Comparison of ENCODE assay signal across 1 cellular context in the genomic region with DNA sequence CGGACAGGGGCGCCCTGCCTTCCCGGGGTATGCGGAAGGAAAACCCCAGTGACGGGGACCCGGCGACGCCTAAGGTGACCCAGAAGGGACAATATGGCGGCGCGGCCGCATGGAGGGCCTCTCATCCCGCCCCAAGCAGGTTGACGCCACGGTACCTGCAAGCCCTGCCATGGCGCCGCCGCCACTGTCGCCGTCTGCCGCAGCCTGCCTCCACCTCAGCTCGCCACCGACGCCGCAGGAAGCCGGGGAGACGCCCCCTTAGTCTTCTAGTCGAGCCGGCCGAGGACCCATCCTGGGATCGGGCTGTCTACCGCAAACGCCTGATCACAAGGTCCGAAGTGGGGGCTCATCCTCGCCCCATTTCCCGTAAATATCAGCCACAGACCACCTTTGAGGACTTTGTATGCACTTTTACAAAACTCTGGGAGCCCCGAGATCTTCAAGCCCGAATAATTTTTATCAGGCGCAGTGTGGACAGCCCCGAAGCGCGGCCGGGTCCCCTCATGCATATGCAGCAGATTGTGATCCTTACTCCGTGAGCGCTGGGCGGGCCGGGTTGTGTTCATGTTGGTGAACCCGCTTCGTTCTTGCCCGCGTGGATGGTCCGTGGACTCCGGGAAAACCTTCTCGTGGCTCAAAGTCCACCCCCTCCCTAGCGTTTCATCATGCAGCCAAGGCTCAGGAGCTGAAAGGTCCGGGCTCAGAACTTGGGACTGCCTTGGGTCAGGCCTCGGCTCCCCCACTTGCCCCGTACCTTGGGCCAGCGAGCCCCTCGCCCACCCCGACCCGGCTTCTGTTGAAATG.
TF ChIP-seq lines count a peak whose summit lies in the region.

A gene with protein sequence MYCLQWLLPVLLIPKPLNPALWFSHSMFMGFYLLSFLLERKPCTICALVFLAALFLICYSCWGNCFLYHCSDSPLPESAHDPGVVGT (minus strand): TSS at position 239 of the 804 bp plus-strand sequence. CDS start 8,702 bp downstream, outside the sequence.

TF ChIP-seq in HepG2, 621 proteins besides CTCF, POLR2A, EP300 and RAD21 (continued from another document and continues in another):
- TF ChIP-seq KIAA2018 (CRISPR knock-in tag; IDR thresholded peaks at IDR 0.05; ENCODE audit: borderline replicate concordance): 0 out of 2 replicates have a peak, but pooled peaks have one; percentile 83
- TF ChIP-seq JUN (CRISPR knock-in tag; IDR thresholded peaks at IDR 0.05): no peak; the same call in 1 of the 2 replicates
- TF ChIP-seq PITX1 (CRISPR knock-in tag; IDR thresholded peaks at IDR 0.05): 0 out of 2 replicates have a peak, but pooled peaks have one; percentile 74
- TF ChIP-seq CBX2 (IDR thresholded peaks at IDR 0.05; ENCODE audit: low read depth, low read length): no peak
- TF ChIP-seq CBX2 (CRISPR knock-in tag; IDR thresholded peaks at IDR 0.05; ENCODE audit: low read depth): peak; percentile 24; the same call in 1 of the 2 replicates
- TF ChIP-seq RXRB (CRISPR knock-in tag; IDR thresholded peaks at IDR 0.05; ENCODE audit: borderline replicate concordance): peak; percentile 57
- TF ChIP-seq RBFOX2 (IDR thresholded peaks at IDR 0.05; ENCODE audit: low read depth, low read length): peak; percentile 98
- TF ChIP-seq HIC2 (CRISPR knock-in tag; IDR thresholded peaks at IDR 0.05; ENCODE audit: low read depth): peak; percentile 51; the same call in 1 of the 2 replicates
- no peak for TF ChIP-seq PLRG1 (conservative IDR thresholded peaks at IDR 0.05)
- TF ChIP-seq, protein P1, sequence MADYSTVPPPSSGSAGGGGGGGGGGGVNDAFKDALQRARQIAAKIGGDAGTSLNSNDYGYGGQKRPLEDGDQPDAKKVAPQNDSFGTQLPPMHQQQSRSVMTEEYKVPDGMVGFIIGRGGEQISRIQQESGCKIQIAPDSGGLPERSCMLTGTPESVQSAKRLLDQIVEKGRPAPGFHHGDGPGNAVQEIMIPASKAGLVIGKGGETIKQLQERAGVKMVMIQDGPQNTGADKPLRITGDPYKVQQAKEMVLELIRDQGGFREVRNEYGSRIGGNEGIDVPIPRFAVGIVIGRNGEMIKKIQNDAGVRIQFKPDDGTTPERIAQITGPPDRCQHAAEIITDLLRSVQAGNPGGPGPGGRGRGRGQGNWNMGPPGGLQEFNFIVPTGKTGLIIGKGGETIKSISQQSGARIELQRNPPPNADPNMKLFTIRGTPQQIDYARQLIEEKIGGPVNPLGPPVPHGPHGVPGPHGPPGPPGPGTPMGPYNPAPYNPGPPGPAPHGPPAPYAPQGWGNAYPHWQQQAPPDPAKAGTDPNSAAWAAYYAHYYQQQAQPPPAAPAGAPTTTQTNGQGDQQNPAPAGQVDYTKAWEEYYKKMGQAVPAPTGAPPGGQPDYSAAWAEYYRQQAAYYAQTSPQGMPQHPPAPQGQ (CRISPR knock-in tag; IDR thresholded peaks at IDR 0.05; ENCODE audit: borderline replicate concordance): no peak
- TF ChIP-seq NFKB2 (CRISPR knock-in tag; IDR thresholded peaks at IDR 0.05; ENCODE audit: borderline replicate concordance): peak; percentile 92
- peak; percentile 50; the same call in 1 of the 2 replicates for TF ChIP-seq ZNF563 (CRISPR knock-in tag; IDR thresholded peaks at IDR 0.05)
- TF ChIP-seq FOXA1 (IDR thresholded peaks at IDR 0.05): no peak
- peak; percentile 39 for TF ChIP-seq FOXA1 (CRISPR knock-in tag; IDR thresholded peaks at IDR 0.05)
- peak; percentile 97 for TF ChIP-seq DRAP1 (CRISPR knock-in tag; IDR thresholded peaks at IDR 0.05)
- TF ChIP-seq NFIC (IDR thresholded peaks at IDR 0.05; ENCODE audit: low read length): peak; percentile 80; the same call in 1 of the 2 replicates
- peak; percentile 57; the same call in 1 of the 2 replicates for TF ChIP-seq BRF2 (CRISPR knock-in tag; IDR thresholded peaks at IDR 0.05)
- TF ChIP-seq ZNF7 (CRISPR knock-in tag; IDR thresholded peaks at IDR 0.05): peak; percentile 47; the same call in 1 of the 2 replicates
- TF ChIP-seq TBP (CRISPR knock-in tag; IDR thresholded peaks at IDR 0.05): no peak
- no peak for TF ChIP-seq ZMAT5 (CRISPR knock-in tag; IDR thresholded peaks at IDR 0.05; ENCODE audit: borderline replicate concordance, low read depth)
- peak; percentile 79 for TF ChIP-seq ZMYM3 (CRISPR knock-in tag; IDR thresholded peaks at IDR 0.05)
- peak; percentile 85; the same call in 1 of the 2 replicates for TF ChIP-seq FIP1L1 (IDR thresholded peaks at IDR 0.05; ENCODE audit: borderline replicate concordance, insufficient read depth, low read depth, low read length)
- no peak for TF ChIP-seq ZNF496 (CRISPR knock-in tag; IDR thresholded peaks at IDR 0.05; ENCODE audit: insufficient replicate concordance)
- peak; percentile 90 for TF ChIP-seq MEF2D (CRISPR knock-in tag; IDR thresholded peaks at IDR 0.05)
- TF ChIP-seq ZNF317 (CRISPR knock-in tag; IDR thresholded peaks at IDR 0.05): peak; percentile 82
- TF ChIP-seq RELA (CRISPR knock-in tag; IDR thresholded peaks at IDR 0.05): peak; percentile 19; the same call in 1 of the 2 replicates
- TF ChIP-seq ZNF33B (CRISPR knock-in tag; IDR thresholded peaks at IDR 0.05): no peak
- TF ChIP-seq, protein P2, sequence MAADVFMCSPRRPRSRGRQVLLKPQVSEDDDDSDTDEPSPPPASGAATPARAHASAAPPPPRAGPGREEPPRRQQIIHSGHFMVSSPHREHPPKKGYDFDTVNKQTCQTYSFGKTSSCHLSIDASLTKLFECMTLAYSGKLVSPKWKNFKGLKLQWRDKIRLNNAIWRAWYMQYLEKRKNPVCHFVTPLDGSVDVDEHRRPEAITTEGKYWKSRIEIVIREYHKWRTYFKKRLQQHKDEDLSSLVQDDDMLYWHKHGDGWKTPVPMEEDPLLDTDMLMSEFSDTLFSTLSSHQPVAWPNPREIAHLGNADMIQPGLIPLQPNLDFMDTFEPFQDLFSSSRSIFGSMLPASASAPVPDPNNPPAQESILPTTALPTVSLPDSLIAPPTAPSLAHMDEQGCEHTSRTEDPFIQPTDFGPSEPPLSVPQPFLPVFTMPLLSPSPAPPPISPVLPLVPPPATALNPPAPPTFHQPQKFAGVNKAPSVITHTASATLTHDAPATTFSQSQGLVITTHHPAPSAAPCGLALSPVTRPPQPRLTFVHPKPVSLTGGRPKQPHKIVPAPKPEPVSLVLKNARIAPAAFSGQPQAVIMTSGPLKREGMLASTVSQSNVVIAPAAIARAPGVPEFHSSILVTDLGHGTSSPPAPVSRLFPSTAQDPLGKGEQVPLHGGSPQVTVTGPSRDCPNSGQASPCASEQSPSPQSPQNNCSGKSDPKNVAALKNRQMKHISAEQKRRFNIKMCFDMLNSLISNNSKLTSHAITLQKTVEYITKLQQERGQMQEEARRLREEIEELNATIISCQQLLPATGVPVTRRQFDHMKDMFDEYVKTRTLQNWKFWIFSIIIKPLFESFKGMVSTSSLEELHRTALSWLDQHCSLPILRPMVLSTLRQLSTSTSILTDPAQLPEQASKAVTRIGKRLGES (CRISPR knock-in tag; IDR thresholded peaks at IDR 0.05; ENCODE audit: borderline replicate concordance): peak; percentile 94
- TF ChIP-seq ZNF567 (CRISPR knock-in tag; IDR thresholded peaks at IDR 0.05; ENCODE audit: borderline replicate concordance): peak; percentile 67
- TF ChIP-seq ZNF20 (CRISPR knock-in tag; IDR thresholded peaks at IDR 0.05): 0 out of 2 replicates have a peak, but pooled peaks have one; percentile 36
- no peak for TF ChIP-seq SYNCRIP (IDR thresholded peaks at IDR 0.05; ENCODE audit: insufficient read depth, low read depth, low read length)
- peak; percentile 85 for TF ChIP-seq HNRNPLL (IDR thresholded peaks at IDR 0.05; ENCODE audit: low read depth, low read length, poor library complexity, severe bottlenecking)
- TF ChIP-seq ZNF816 (CRISPR knock-in tag; IDR thresholded peaks at IDR 0.05; ENCODE audit: borderline replicate concordance): peak; percentile 96
- no peak for TF ChIP-seq GMEB2 (CRISPR knock-in tag; IDR thresholded peaks at IDR 0.05; ENCODE audit: low read depth)
